9 cellular contexts compared by ENCODE assay signal in genomic region chr3:152258448-152259302, GRCh38. TPM values are rescaled to one million over a fixed set of nuclear protein-coding genes. Genes with fewer than 3 reads are reported as not detected.
DNase-seq lines count a peak whose midpoint lies in the region; ATAC-seq, FAIRE-seq and TF ChIP-seq lines count a peak whose summit lies in the region.
"Had no signal": no experiment of that assay in that cellular context is flagged by ENCODE, and none has a peak within 500 bp of the region (broad histone marks: within the 10 kb centered on the region; RNA-seq: fewer than 3 reads in every experiment).

No MANE protein-coding gene starts in this region.

- H4K20me1 ChIP-seq in GM12878 (ENCODE audit: control insufficient read depth, insufficient read depth) = no peaks in the 10 kb centered on the region

- no peak for TF ChIP-seq POLR2A in GM12878 (IDR thresholded peaks at IDR 0.05; ENCODE audit: low read depth, low read length)
- no peak for TF ChIP-seq POLR2A in right lobe of liver (IDR thresholded peaks at IDR 0.05)

- H3K9ac ChIP-seq in GM12878 (ENCODE audit: control insufficient read depth, insufficient read depth, low read length) = no peak overlapping the region; the same call in 1 of the 2 replicates
- H3K9ac ChIP-seq: parathyroid adenoma had no signal

- POLR2A ChIA-PET in CD8-positive, alpha-beta memory T cell (lab: Charles Lee) = interaction anchor here (1.3 to 8.6 kb wide), 5 partner anchors 10 to 60 kb away, joined by 3 to 59 read pairs (median 5); partner anchors contain the start of gene MBNL1
- POLR2A ChIA-PET in GM12878 (lab: Charles Lee) = interaction anchor here (1.4 to 5.5 kb wide), 5 partner anchors 9 to 24 kb away, joined by 4 to 40 read pairs (median 7); partner anchors contain the start of gene MBNL1

- H2AFZ ChIP-seq in GM12878 (ENCODE audit: control insufficient read depth, low read depth, low read length) = no peak overlapping the region
- H2AFZ ChIP-seq: parathyroid adenoma had no signal

- H3K9me3 ChIP-seq in CD8-positive, alpha-beta memory T cell (ENCODE audit: low read length) = no peaks in the 10 kb centered on the region
- H3K9me3 ChIP-seq in SJSA1 (replicated peaks) (no peaks in the 10 kb centered on the region), GM12878 (replicated peaks; ENCODE audit: control insufficient read depth, insufficient read depth, low read length) (peaks cover 4% of the 10 kb centered on the region), right lobe of liver (no peaks in the 10 kb centered on the region)

- H3K36me3 Mint-ChIP-seq in CD8-positive, alpha-beta memory T cell = peaks cover 4 to 19% (median 5%) of the 10 kb centered on the region in 3 donors

- H3K4me1 ChIP-seq in CD8-positive, alpha-beta memory T cell (ENCODE audit: insufficient read depth, low read length) = peaks cover 90% of the 10 kb centered on the region
- H3K4me1 ChIP-seq in SJSA1 (replicated peaks) (peaks cover 30% of the 10 kb centered on the region), GM12878 (ENCODE audit: control insufficient read depth, insufficient read depth, low read length) (peaks cover 28% of the 10 kb centered on the region), right lobe of liver (peaks cover 0 to 15% (median 0%) of the 10 kb centered on the region in 4 donors)
- H3K4me1 ChIP-seq: parathyroid adenoma had no signal

- no peak for FAIRE-seq in GM12878 (lab: Jason Lieb, UNC)

- WGBS in GM12878 (ENCODE audit: insufficient coverage, insufficient replicate concordance, low lambda C conversion rate, missing lambda C conversion rate) = 30% methylated on average over 6 of the region's 6 CpGs
- 17% methylated on average over 6 of the region's 6 CpGs for WGBS in right lobe of liver (ENCODE audit: insufficient coverage, low coverage, low lambda C conversion rate, missing lambda C conversion rate)

- TF ChIP-seq CTCF in GM12878 (IDR thresholded peaks at IDR 0.05 in 2 of 3, conservative IDR thresholded peaks at IDR 0.05 in 1 of 3; ENCODE audit: control insufficient read depth in 2 of 3, extremely low read depth in 1 of 3, insufficient read depth in 1 of 3, low read depth in 3 of 3, low read length in 3 of 3) = no peak
- no peak for TF ChIP-seq CTCF in right lobe of liver (IDR thresholded peaks at IDR 0.05)

- H3K4me2 ChIP-seq in GM12878 (ENCODE audit: control insufficient read depth, insufficient read depth) = peak overlapping the region; percentile 56

- peaks cover 14% of the 10 kb centered on the region for H3K79me2 ChIP-seq in GM12878 (ENCODE audit: control insufficient read depth, insufficient read depth, low read length)
- H3K79me2 ChIP-seq: parathyroid adenoma had no signal

- SMC1A ChIA-PET in GM12878 (lab: Charles Lee; ENCODE audit: uncharacterized antibody, unreplicated experiment) = interaction anchor here (0.6 to 10.8 kb wide), 24 partner anchors 10 to 189 kb away, joined by 3 to 160 read pairs (median 5); partner anchors contain the start of gene MBNL1

- RAD21 ChIA-PET in GM12878 (lab: Charles Lee; ENCODE audit: unreplicated experiment) = interaction anchor here (0.6 to 7.5 kb wide), 19 partner anchors 9 to 902 kb away, joined by 3 to 108 read pairs (median 5); partner anchors contain the start of gene MBNL1

- no peaks in the 10 kb centered on the region for H3K27me3 Mint-ChIP-seq in CD8-positive, alpha-beta memory T cell

- TF ChIP-seq EP300 in GM12878 (IDR thresholded peaks at IDR 0.05; ENCODE audit: borderline replicate concordance in 1 of 2, control insufficient read depth in 1 of 2, low read depth in 2 of 2, low read length in 2 of 2) = no peak

- CTCF ChIA-PET in CD8-positive, alpha-beta memory T cell (lab: Charles Lee) = interaction anchor here (1.0 to 5.4 kb wide), 6 partner anchors 10 to 66 kb away, joined by 3 to 37 read pairs (median 3); partner anchors contain the start of gene MBNL1
- CTCF ChIA-PET in GM12878 (lab: Yijun Ruan, JAX) = interaction anchor here (0.9 to 6.5 kb wide), 7 partner anchors 9 to 214 kb away, joined by 3 to 47 read pairs (median 6); partner anchors contain the start of gene MBNL1

- peak overlapping the region; percentile 93 to 98 (median 96) for H3K27ac Mint-ChIP-seq in CD8-positive, alpha-beta memory T cell

- H3K36me3 ChIP-seq in CD8-positive, alpha-beta memory T cell (ENCODE audit: insufficient read depth, low read length) = no peaks in the 10 kb centered on the region
- H3K36me3 ChIP-seq in SJSA1 (no peaks in the 10 kb centered on the region), GM12878 (ENCODE audit: control insufficient read depth in 2 of 2, insufficient read depth in 2 of 2, low read length in 1 of 2) (no peaks in the 10 kb centered on the region), right lobe of liver (no peaks in the 10 kb centered on the region)

- H3K4me3 Mint-ChIP-seq in CD8-positive, alpha-beta memory T cell = peak overlapping the region; percentile 65 to 81 (median 79)

- peak overlapping the region; percentile 52 for H3K27ac ChIP-seq in CD8-positive, alpha-beta memory T cell (ENCODE audit: low read depth, low read length)
- H3K27ac ChIP-seq in SJSA1 (peak overlapping the region; percentile 63), GM12878 (ENCODE audit: control insufficient read depth, insufficient read depth) (peak overlapping the region; percentile 11; the same call in 1 of the 2 replicates), right lobe of liver (peak overlapping the region; percentile 3 to 64 (median 35))
- H3K27ac ChIP-seq: parathyroid adenoma had no signal

- no peaks in the 10 kb centered on the region for H3K9me3 Mint-ChIP-seq in CD8-positive, alpha-beta memory T cell

- in situ Hi-C loops in GM12878 (cut with MboI) = no loop called here

- H3K4me1 Mint-ChIP-seq in CD8-positive, alpha-beta memory T cell = peaks cover 88 to 96% (median 93%) of the 10 kb centered on the region in 3 donors

- intact Hi-C loops in GM12878 (cut with micrococcal nuclease; ENCODE audit: unreplicated experiment) = no loop called here
- intact Hi-C loops in right lobe of liver (cut with DNase I) = no loop called here

- peak; percentile 57 for ATAC-seq in HG02938 (IDR thresholded peaks at IDR 0.05; ENCODE audit: unreplicated experiment)
- peak; percentile 75 for ATAC-seq in GM12878
- ATAC-seq in right lobe of liver = peak; percentile 91 to 99 (median 94)

- no peaks in the 10 kb centered on the region for H3K27me3 ChIP-seq in CD8-positive, alpha-beta memory T cell (ENCODE audit: insufficient read depth, low read length, poor library complexity, severe bottlenecking)
- H3K27me3 ChIP-seq in SJSA1 (replicated peaks) (no peaks in the 10 kb centered on the region), GM12878 (replicated peaks in 1 of 2; ENCODE audit: control insufficient read depth in 2 of 2, insufficient read depth in 2 of 2, low read length in 1 of 2) (no peaks in the 10 kb centered on the region), right lobe of liver (no peaks in the 10 kb centered on the region)

- no TSS peak for BruUV-seq in GM12878 (replicated peaks; lab: Mats Ljungman, UMichigan)

- TF ChIP-seq RAD21 in GM12878 (IDR thresholded peaks at IDR 0.05; ENCODE audit: insufficient read depth, low read depth, low read length) = no peak

- H3K4me3 ChIP-seq in CD8-positive, alpha-beta memory T cell (ENCODE audit: low read length) = peak overlapping the region; percentile 27
- H3K4me3 ChIP-seq in SJSA1 = no peak overlapping the region
- no peak overlapping the region; the same call in 1 of the 2 replicates for H3K4me3 ChIP-seq in GM12878
- H3K4me3 ChIP-seq in right lobe of liver = no peak overlapping the region

- peak; percentile 47 to 88 (median 60) for DNase-seq in CD8-positive, alpha-beta memory T cell
- DNase-seq in SJSA1 (ENCODE audit: low read depth in 1 of 2, low spot score in 2 of 2) = peak; percentile 64 to 66
- DNase-seq in GM12878 (ENCODE audit: low read depth, low spot score) = no peak
- DNase-seq in right lobe of liver = peak; percentile 54 to 82 (median 77)
- peak; percentile 99 for DNase-seq in stromal cell of bone marrow (ENCODE audit: low read depth)
- no peak for DNase-seq in NCI-H524 (lab: John Stamatoyannopoulos, UW)
- DNase-seq in NCI-H524 treated with DMSO at 0.1 percent for 48 hours (lab: John Stamatoyannopoulos, UW) = no peak

TF ChIP-seq in GM12878, 131 proteins besides CTCF, POLR2A, EP300 and RAD21 (continues in another document):
- TF ChIP-seq, protein P1, sequence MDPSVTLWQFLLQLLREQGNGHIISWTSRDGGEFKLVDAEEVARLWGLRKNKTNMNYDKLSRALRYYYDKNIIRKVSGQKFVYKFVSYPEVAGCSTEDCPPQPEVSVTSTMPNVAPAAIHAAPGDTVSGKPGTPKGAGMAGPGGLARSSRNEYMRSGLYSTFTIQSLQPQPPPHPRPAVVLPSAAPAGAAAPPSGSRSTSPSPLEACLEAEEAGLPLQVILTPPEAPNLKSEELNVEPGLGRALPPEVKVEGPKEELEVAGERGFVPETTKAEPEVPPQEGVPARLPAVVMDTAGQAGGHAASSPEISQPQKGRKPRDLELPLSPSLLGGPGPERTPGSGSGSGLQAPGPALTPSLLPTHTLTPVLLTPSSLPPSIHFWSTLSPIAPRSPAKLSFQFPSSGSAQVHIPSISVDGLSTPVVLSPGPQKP (IDR thresholded peaks at IDR 0.05; ENCODE audit: low read depth, low read length) = no peak
- TF ChIP-seq CREM (IDR thresholded peaks at IDR 0.05; ENCODE audit: low read depth) (no peak), CHD2 (IDR thresholded peaks at IDR 0.05; ENCODE audit: borderline replicate concordance, low read depth, low read length) (no peak), ZNF217 (IDR thresholded peaks at IDR 0.05) (no peak)

RNA-seq across cellular contexts. Expression of gene MBNL1, which starts 10.1 kb away (rescaled TPM):
- 100 to 1,000 TPM; 386 to 391 TPM for total RNA-seq in CD8-positive, alpha-beta memory T cell
- 303 TPM for polyA plus RNA-seq in CD8-positive, alpha-beta memory T cell
- 158 and 317 TPM in 2 replicates for total RNA-seq in SJSA1 (2014; rRNA removed; shearing (Covaris generic))
- total RNA-seq in GM12878 (2013; cell fraction: nucleolus; rRNA removed) = 485 and 489 TPM in 2 replicates
- total RNA-seq in GM12878 (2014; rRNA removed) (337 and 351 TPM in 2 replicates), GM12878 (2014; rRNA removed; fragmentation: Illumina TruSeq; extraction: Trizol) (218 TPM in 2 replicates), GM12878 (2021) (239 and 247 TPM in 2 replicates), right lobe of liver (10 to 100 TPM; 49.9 to 89.6 (median 63.2) TPM)
- polyA plus RNA-seq in GM12878 (2011; ENCODE audit: low read depth) = 64.8 TPM
- polyA plus RNA-seq in GM12878 (2011; rRNA removed) (80.9 and 82.1 TPM in 2 replicates), GM12878 (2014; fragmentation: Illumina TruSeq; extraction: Trizol) (200 and 216 TPM in 2 replicates), GM12878 (2014; fragmentation: Nextera tagmentation; extraction: Ambion mirVana) (10 to 100 TPM; 59.6 to 73.3 TPM), GM12878 (2014; rRNA removed) (132 and 143 TPM in 2 replicates), GM12878 (2016; fragmentation: Nextera tagmentation; extraction: Ambion mirVana) (100 to 1,000 TPM; 141 to 146 TPM)
- polyA plus RNA-seq in GM12878 (2011; cell fraction: cytosol; rRNA removed) = 104 and 129 TPM in 2 replicates
- polyA plus RNA-seq in GM12878 (2011; cell fraction: nucleus; rRNA removed) = 52.1 and 62.2 TPM in 2 replicates
- polyA plus RNA-seq in GM12878 (2012) = 94.4 and 94.6 TPM in 2 replicates
- polyA minus RNA-seq in GM12878 (2011; rRNA and poly(A)+ RNA removed) = 286 and 329 TPM in 2 replicates
- 138 and 193 TPM in 2 replicates for polyA minus RNA-seq in GM12878 (2011; cell fraction: cytosol; rRNA and poly(A)+ RNA removed)
- polyA minus RNA-seq in GM12878 (2011; cell fraction: nucleus; rRNA and poly(A)+ RNA removed) = 137 and 215 TPM in 2 replicates

Comparison
In these comparisons a context has a peak if more than half of its experiments do, and no peak if none do; other contexts are left out.
1. DNase-seq: peak in CD8-positive, alpha-beta memory T cell (5 of 5), SJSA1 (2 of 2), right lobe of liver (3 of 3) and stromal cell of bone marrow (single experiment); none in GM12878 (single experiment), NCI-H524 (0 of 2) and NCI-H524 treated with DMSO at 0.1 percent for 48 hours (single experiment).
2. H3K27ac ChIP-seq: peak in every context shown above with its lines; median percentile 63 in SJSA1; 52 in CD8-positive, alpha-beta memory T cell; 35 in right lobe of liver; 11 in GM12878.
3. Peak in every context shown above with its lines, with median percentiles within 50 percentile points of each other: ATAC-seq.